In genomic region chr17:74906214-74906793, GRCh38 we compare ENCODE assay signal across 2 cellular contexts.
TF ChIP-seq lines count a peak whose summit lies in the region.

No MANE protein-coding gene starts in this region.

TF ChIP-seq in HCT116, 20 proteins besides CTCF, POLR2A, EP300 and RAD21:
- TF ChIP-seq SP1 (IDR thresholded peaks at IDR 0.05; ENCODE audit: low read depth), result peak; percentile 72
- peak; percentile 24; the same call in 1 of the 2 replicates for TF ChIP-seq POLR2AphosphoS5 (IDR thresholded peaks at IDR 0.05; ENCODE audit: low read depth, low read length)

TF ChIP-seq in HepG2, 621 proteins besides CTCF, POLR2A, EP300 and RAD21:
- TF ChIP-seq NFYC (CRISPR knock-in tag; IDR thresholded peaks at IDR 0.05), result peak; percentile 69
- TF ChIP-seq NFYB (CRISPR knock-in tag; IDR thresholded peaks at IDR 0.05), result peak; percentile 77
